15 cellular contexts compared by ENCODE assay signal in genomic region chr2:164843346-164843841, GRCh38. TPM values are rescaled to one million over a fixed set of nuclear protein-coding genes. Genes with fewer than 3 reads are reported as not detected.
DNase-seq lines count a peak whose midpoint lies in the region; ATAC-seq and TF ChIP-seq lines count a peak whose summit lies in the region.
"Had no signal": no experiment of that assay in that cellular context is flagged by ENCODE, and none has a peak within 500 bp of the region (broad histone marks: within the 10 kb centered on the region; RNA-seq: fewer than 3 reads in every experiment).

No MANE protein-coding gene starts in this region.

- H3K27ac ChIP-seq in epithelial cell of prostate, result peak overlapping the region; percentile 93

- no peaks in the 10 kb centered on the region for H3K36me3 Mint-ChIP-seq in osteocyte (ENCODE audit: unreplicated experiment)
- H3K36me3 Mint-ChIP-seq: IgD-negative memory B cell had no signal

- peak overlapping the region; percentile 38 for H3K4me3 Mint-ChIP-seq in osteocyte (ENCODE audit: unreplicated experiment)
- H3K4me3 Mint-ChIP-seq: activated naive CD8-positive, alpha-beta T cell treated with anti-CD3 and anti-CD28 coated beads, Interleukin-2, amount 50 U/mL, for 24 hours had no signal

- no peak for TF ChIP-seq CTCF in osteocyte (IDR thresholded peaks at IDR 0.05)
- no peak for TF ChIP-seq CTCF in GM13976 (IDR thresholded peaks at IDR 0.05; ENCODE audit: borderline replicate concordance, control extremely low read depth, extremely low read depth, insufficient read depth, missing control alignments)

- DNase-seq in DMS 273 (lab: John Stamatoyannopoulos, UW; ENCODE audit: unreplicated experiment) (peak; percentile 59), LoVo (ENCODE audit: low spot score) (peak; percentile 36), epithelial cell of prostate (ENCODE audit: low read depth, low spot score) (peak; percentile 83), osteocyte (ENCODE audit: extremely low spot score, unreplicated experiment) (no peak), OCI-M2 (lab: John Stamatoyannopoulos, UW; ENCODE audit: unreplicated experiment) (no peak), GM13976 (ENCODE audit: low spot score) (no peak), NCI-H2196 treated with DMSO at 0.1 percent for 48 hours (lab: John Stamatoyannopoulos, UW; ENCODE audit: unreplicated experiment) (no peak)
- no peak for DNase-seq in stimulated activated naive CD8-positive, alpha-beta T cell treated with anti-CD3 and anti-CD28 coated beads, Interleukin-15, Interleukin-2, amounts not matched to agents 100 U/mL and 50 U/mL, for 24 hours
- DNase-seq: activated naive CD8-positive, alpha-beta T cell treated with anti-CD3 and anti-CD28 coated beads, Interleukin-2, amount 50 U/mL, for 24 hours; effector memory CD4-positive, alpha-beta T cell; hypothalamus; NCI-H2081 treated with DMSO at 0.1 percent for 48 hours; substantia nigra had no signal

- H3K27me3 Mint-ChIP-seq in osteocyte (ENCODE audit: unreplicated experiment), result no peaks in the 10 kb centered on the region
- H3K27me3 Mint-ChIP-seq: IgD-negative memory B cell had no signal

- no peaks in the 10 kb centered on the region for H3K9me3 Mint-ChIP-seq in osteocyte (ENCODE audit: unreplicated experiment)
- H3K9me3 Mint-ChIP-seq: activated naive CD8-positive, alpha-beta T cell treated with anti-CD3 and anti-CD28 coated beads, Interleukin-2, amount 50 U/mL, for 24 hours; IgD-negative memory B cell had no signal

- peaks cover 21% of the 10 kb centered on the region for H3K4me1 Mint-ChIP-seq in osteocyte (ENCODE audit: unreplicated experiment)

- ATAC-seq in stimulated activated naive CD8-positive, alpha-beta T cell treated with anti-CD3 and anti-CD28 coated beads, Interleukin-15, Interleukin-2, amounts not matched to agents 100 U/mL and 50 U/mL, for 24 hours, result no peak
- ATAC-seq: activated naive CD8-positive, alpha-beta T cell treated with anti-CD3 and anti-CD28 coated beads, Interleukin-2, amount 50 U/mL, for 24 hours; GM12878 had no signal

- no peak overlapping the region for H3K27ac Mint-ChIP-seq in osteocyte (ENCODE audit: unreplicated experiment)
- H3K27ac Mint-ChIP-seq: activated naive CD8-positive, alpha-beta T cell treated with anti-CD3 and anti-CD28 coated beads, Interleukin-2, amount 50 U/mL, for 24 hours had no signal

- in situ Hi-C loops in GM13976 (cut with MboI; ENCODE audit: low sequenced_read_pairs, unreplicated experiment), result no loop called here

RNA-seq across cellular contexts. Expression of gene COBLL1, which starts 1.8 kb away (rescaled TPM):
- 8.9 and 11.3 TPM in 2 replicates for total RNA-seq in osteocyte

Comparison
In these comparisons a context has a peak if more than half of its experiments do, and no peak if none do; other contexts are left out.
1. DNase-seq: peak in DMS 273 (single experiment), LoVo (single experiment) and epithelial cell of prostate (single experiment); none in osteocyte (single experiment), OCI-M2 (single experiment), GM13976 (single experiment), stimulated activated naive CD8-positive, alpha-beta T cell treated with anti-CD3 and anti-CD28 coated beads, Interleukin-15, Interleukin-2, amounts not matched to agents 100 U/mL and 50 U/mL, for 24 hours (single experiment) and NCI-H2196 treated with DMSO at 0.1 percent for 48 hours (single experiment).